Comparison of ENCODE assay signal across 27 cellular contexts in the genomic region with DNA sequence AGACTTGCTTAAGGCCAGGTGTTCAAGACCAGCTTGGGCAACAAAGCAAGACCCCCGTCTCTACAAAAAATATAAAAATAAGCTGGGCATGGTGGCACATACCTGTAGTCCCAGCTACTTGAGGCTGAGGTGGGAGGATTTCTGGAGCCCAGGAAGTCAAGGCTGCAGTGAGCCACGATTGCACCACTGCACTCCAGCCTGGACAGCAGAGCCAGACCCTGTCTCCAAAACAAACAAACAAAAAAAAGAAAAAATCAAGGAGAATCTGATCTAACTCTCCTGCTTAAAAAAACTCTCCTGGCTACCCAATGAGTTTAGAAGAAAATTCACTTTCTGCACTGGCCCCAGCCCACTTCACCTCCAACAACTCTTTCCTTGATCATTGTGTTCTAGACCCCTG. TPM values are rescaled to one million over a fixed set of nuclear protein-coding genes. Genes with fewer than 3 reads are reported as not detected.
A peak's percentile ranks its signal among the peaks of the same experiment; 100 is the strongest.
DNase-seq lines count a peak whose midpoint lies in the region; ATAC-seq, FAIRE-seq and TF ChIP-seq lines count a peak whose summit lies in the region.
"Had no signal": no experiment of that assay in that cellular context is flagged by ENCODE, and none has a peak within 500 bp of the region (broad histone marks: within the 10 kb centered on the region; RNA-seq: fewer than 3 reads in every experiment).

No MANE protein-coding gene starts in this region.

- TF ChIP-seq CTCF in C4-2B (conservative IDR thresholded peaks at IDR 0.05) = no peak
- TF ChIP-seq CTCF in body of pancreas (IDR thresholded peaks at IDR 0.05) = no peak

- H3K4me3 ChIP-seq in body of pancreas = no peak overlapping the region
- H3K4me3 ChIP-seq: adrenal gland, MG63, uterus had no signal

- H3K9me3 ChIP-seq in body of pancreas = no peaks in the 10 kb centered on the region
- H3K9me3 ChIP-seq: adrenal gland, MG63, uterus had no signal

- H3K27ac ChIP-seq in C4-2B (peak overlapping the region; percentile 58), body of pancreas (peak overlapping the region; percentile 52 to 93 (median 83))
- H3K27ac ChIP-seq: adrenal gland, uterus had no signal

- ATAC-seq in body of pancreas (peak; percentile 7), left lobe of liver (peak; percentile 3)
- ATAC-seq: naive thymus-derived CD8-positive, alpha-beta T cell had no signal

- FAIRE-seq in RCC 7860 (lab: Jason Lieb, UNC) = no peak
- FAIRE-seq: endothelial cell of umbilical vein, H54 had no signal

- H3K4me1 Mint-ChIP-seq in activated naive CD4-positive, alpha-beta T cell treated with anti-CD3 and anti-CD28 coated beads, Interleukin-2, amount 10 ng/mL, durations not matched to agents 7 days and 5 days = no peaks in the 10 kb centered on the region
- H3K4me1 Mint-ChIP-seq: activated CD4-positive, alpha-beta memory T cell treated with anti-CD3 and anti-CD28 coated beads, Interleukin-2, amount 10 ng/mL, durations not matched to agents 7 days and 5 days had no signal

- DNase-seq in body of pancreas (peak in 2 of 4 donors; percentile 24 to 32), left lobe of liver (ENCODE audit: low spot score) (no peak), posterior vena cava (ENCODE audit: low spot score) (peak; percentile 38), SIG-M5 treated with dmso at 0.1 percent for 504 hours (lab: John Stamatoyannopoulos, UW; ENCODE audit: unreplicated experiment) (no peak), RCC 7860 (ENCODE audit: low spot score) (no peak), T-helper 1 cell (no peak)
- DNase-seq in activated naive CD4-positive, alpha-beta T cell treated with anti-CD3 and anti-CD28 coated beads, Interleukin-2, amount 10 ng/mL, durations not matched to agents 7 days and 5 days = no peak
- DNase-seq: activated CD4-positive, alpha-beta memory T cell treated with anti-CD3 and anti-CD28 coated beads, Interleukin-2, amount 10 ng/mL, durations not matched to agents 7 days and 5 days; activated CD4-positive, CD25-positive, alpha-beta regulatory T cell; activated T-cell treated with anti-CD3 and anti-CD28 coated beads, Interleukin-2, amount 50 U/mL, for 1 hour; adrenal gland; DMS 273 treated with DMSO at 0.1 percent for 48 hours; immature natural killer cell; IMR-90; MG63; naive thymus-derived CD8-positive, alpha-beta T cell; NCI-H1417 treated with DMSO at 0.1 percent for 48 hours; NCI-H510A treated with DMSO at 0.1 percent for 48 hours; right cardiac atrium; T1000; uterus had no signal

- no peaks in the 10 kb centered on the region for H3K36me3 Mint-ChIP-seq in activated naive CD4-positive, alpha-beta T cell treated with anti-CD3 and anti-CD28 coated beads, Interleukin-2, amount 10 ng/mL, durations not matched to agents 7 days and 5 days
- H3K36me3 Mint-ChIP-seq: immature natural killer cell had no signal

- no peaks in the 10 kb centered on the region for H3K27me3 Mint-ChIP-seq in activated naive CD4-positive, alpha-beta T cell treated with anti-CD3 and anti-CD28 coated beads, Interleukin-2, amount 10 ng/mL, durations not matched to agents 7 days and 5 days
- H3K27me3 Mint-ChIP-seq: activated CD4-positive, alpha-beta memory T cell treated with anti-CD3 and anti-CD28 coated beads, Interleukin-2, amount 10 ng/mL, durations not matched to agents 7 days and 5 days had no signal

- no peak for TF ChIP-seq POLR2A in body of pancreas (IDR thresholded peaks at IDR 0.05)

- H3K27ac Mint-ChIP-seq in activated naive CD4-positive, alpha-beta T cell treated with anti-CD3 and anti-CD28 coated beads, Interleukin-2, amount 10 ng/mL, durations not matched to agents 7 days and 5 days = no peak overlapping the region
- H3K27ac Mint-ChIP-seq: activated CD4-positive, alpha-beta memory T cell treated with anti-CD3 and anti-CD28 coated beads, Interleukin-2, amount 10 ng/mL, durations not matched to agents 7 days and 5 days had no signal

- no peaks in the 10 kb centered on the region for H3K9me3 Mint-ChIP-seq in activated naive CD4-positive, alpha-beta T cell treated with anti-CD3 and anti-CD28 coated beads, Interleukin-2, amount 10 ng/mL, durations not matched to agents 7 days and 5 days
- H3K9me3 Mint-ChIP-seq: activated CD4-positive, alpha-beta memory T cell treated with anti-CD3 and anti-CD28 coated beads, Interleukin-2, amount 10 ng/mL, durations not matched to agents 7 days and 5 days; immature natural killer cell; naive thymus-derived CD8-positive, alpha-beta T cell had no signal

- 45 to 50% methylated on average over 2 of the region's 2 CpGs for WGBS in body of pancreas, 2 donors

- no peak overlapping the region for H3K4me3 Mint-ChIP-seq in activated naive CD4-positive, alpha-beta T cell treated with anti-CD3 and anti-CD28 coated beads, Interleukin-2, amount 10 ng/mL, durations not matched to agents 7 days and 5 days
- H3K4me3 Mint-ChIP-seq: activated CD4-positive, alpha-beta memory T cell treated with anti-CD3 and anti-CD28 coated beads, Interleukin-2, amount 10 ng/mL, durations not matched to agents 7 days and 5 days; naive thymus-derived CD8-positive, alpha-beta T cell had no signal

- CTCF ChIA-PET in activated naive CD4-positive, alpha-beta T cell treated with anti-CD3 and anti-CD28 coated beads, Interleukin-2, amount 10 ng/mL, durations not matched to agents 7 days and 5 days (lab: Charles Lee) = no interaction called here

- H3K36me3 ChIP-seq in body of pancreas (replicated peaks in 1 of 2; ENCODE audit: insufficient read depth in 1 of 2, low read depth in 2 of 2) = no peaks in the 10 kb centered on the region
- H3K36me3 ChIP-seq: adrenal gland, MG63, uterus had no signal

- H3K4me1 ChIP-seq in body of pancreas = peaks cover 55% of the 10 kb centered on the region
- H3K4me1 ChIP-seq: adrenal gland, uterus had no signal

- intact Hi-C loops in body of pancreas (cut with DNase I) = loop anchor here (10.0 kb wide), 1 partner anchor 45 kb away; no protein-coding TSS in a partner anchor
- intact Hi-C loops in posterior vena cava (cut with DNase I) = no loop called here

- no peaks in the 10 kb centered on the region for H3K27me3 ChIP-seq in body of pancreas
- H3K27me3 ChIP-seq: adrenal gland, MG63, uterus had no signal

RNA-seq across cellular contexts. Expression of a gene that starts 1.9 kb away (rescaled TPM):
- total RNA-seq in body of pancreas (1 to 10 TPM in 1 of 2 donors, under 1 TPM in 1; 0.33 to 1.0 TPM), left lobe of liver (0.40 TPM), posterior vena cava (not detected)
- total RNA-seq: activated CD4-positive, alpha-beta memory T cell treated with anti-CD3 and anti-CD28 coated beads, Interleukin-2, amount 10 ng/mL, durations not matched to agents 7 days and 5 days; adrenal gland; endothelial cell of umbilical vein; fibroblast of villous mesenchyme; IMR-90; lung microvascular endothelial cell; osteoblast; right cardiac atrium; uterus had no signal
